ENCODE assay signal across 1 cellular context in genomic region chr1:226384717-226385116, GRCh38.
TF ChIP-seq lines count a peak whose summit lies in the region.

No MANE protein-coding gene starts in this region.

TF ChIP-seq in IMR-90, 13 proteins besides CTCF, POLR2A, EP300 and RAD21 (continued from another document):
- TF ChIP-seq USF2 (IDR thresholded peaks at IDR 0.05; ENCODE audit: low read depth, low read length) (no peak), RCOR1 (IDR thresholded peaks at IDR 0.05; ENCODE audit: insufficient replicate concordance, low read length) (no peak), FOS (IDR thresholded peaks at IDR 0.05; ENCODE audit: low read depth, low read length) (no peak), SMC3 (IDR thresholded peaks at IDR 0.05; ENCODE audit: low read depth, low read length) (no peak), CEBPB (IDR thresholded peaks at IDR 0.05; ENCODE audit: low read depth, low read length) (no peak)
TF ChIP-seq in IMR-90: peak in this region for 0.
